Comparison of ENCODE assay signal across 19 cellular contexts in genomic region chr12:104952816-104953215, GRCh38. TPM values are rescaled to one million over a fixed set of nuclear protein-coding genes. Genes with fewer than 3 reads are reported as not detected.
DNase-seq lines count a peak whose midpoint lies in the region; ATAC-seq, FAIRE-seq and TF ChIP-seq lines count a peak whose summit lies in the region.
"Had no signal": no experiment of that assay in that cellular context is flagged by ENCODE, and none has a peak within 500 bp of the region (broad histone marks: within the 10 kb centered on the region; RNA-seq: fewer than 3 reads in every experiment).

No MANE protein-coding gene starts in this region.

- H3K9ac ChIP-seq in Karpas-422 (ENCODE audit: low read length) = no peak overlapping the region

- peaks cover 3 to 11% of the 10 kb centered on the region in 2 donors for H3K4me1 ChIP-seq in left lung
- H3K4me1 ChIP-seq in transverse colon = peaks cover 0 to 62% (median 25%) of the 10 kb centered on the region in 4 donors
- peaks cover 7% of the 10 kb centered on the region for H3K4me1 ChIP-seq in Karpas-422 (ENCODE audit: low read length)
- H3K4me1 ChIP-seq in SJCRH30 = no peaks in the 10 kb centered on the region; the same call in 1 of the 2 replicates
- H3K4me1 ChIP-seq: BE2C had no signal

- peak; percentile 61 for FAIRE-seq in H54 (lab: Jason Lieb, UNC)
- peak; percentile 82 for FAIRE-seq in RCC 7860 (lab: Jason Lieb, UNC)
- FAIRE-seq: D721Med had no signal

- no peak overlapping the region for H2AFZ ChIP-seq in Karpas-422 (ENCODE audit: low read length)

- H3K36me3 ChIP-seq in left lung = no peaks in the 10 kb centered on the region
- no peaks in the 10 kb centered on the region for H3K36me3 ChIP-seq in transverse colon
- no peaks in the 10 kb centered on the region for H3K36me3 ChIP-seq in Karpas-422 (ENCODE audit: insufficient read depth, low read length)
- H3K36me3 ChIP-seq in SJCRH30 = no peaks in the 10 kb centered on the region
- H3K36me3 ChIP-seq: BE2C, brain microvascular endothelial cell had no signal

- in situ Hi-C loops in transverse colon (cut with MboI; ENCODE audit: low pct_ligation_motif_present in 1 of 4, low pct_unique_long_range_greater_than_20kb in 1 of 4, low sequenced_read_pairs in 3 of 4) = no loop called here

- H3K4me3 ChIP-seq in left lung = no peak overlapping the region
- H3K4me3 ChIP-seq in transverse colon = no peak overlapping the region
- no peak overlapping the region for H3K4me3 ChIP-seq in Karpas-422 (ENCODE audit: low read length)
- H3K4me3 ChIP-seq in SJCRH30 = no peak overlapping the region

- H3K9me2 ChIP-seq in Karpas-422 (replicated peaks; ENCODE audit: insufficient read depth, low read length) = no peaks in the 10 kb centered on the region

- H3K27ac ChIP-seq in left lung (peak overlapping the region in 1 of 2 donors; percentile 53), transverse colon (peak overlapping the region; percentile 71 to 86 (median 82)), Karpas-422 (ENCODE audit: low read length) (no peak overlapping the region), SJCRH30 (no peak overlapping the region)
- H3K27ac ChIP-seq: brain microvascular endothelial cell had no signal

- ATAC-seq in left lung = peak; percentile 87
- ATAC-seq: stimulated activated naive CD8-positive, alpha-beta T cell treated with anti-CD3 and anti-CD28 coated beads, Interleukin-15, amount 100 ng/mL, for 72 hours had no signal

- H3K79me2 ChIP-seq in Karpas-422 (ENCODE audit: low read length) = no peaks in the 10 kb centered on the region

- peaks cover 0 to 19% of the 10 kb centered on the region in 2 donors for H3K27me3 ChIP-seq in left lung
- H3K27me3 ChIP-seq in transverse colon = no peaks in the 10 kb centered on the region
- no peaks in the 10 kb centered on the region for H3K27me3 ChIP-seq in Karpas-422 (ENCODE audit: low read length)
- H3K27me3 ChIP-seq in SJCRH30 = 0 out of 2 replicates have a peak, but pooled peaks cover 8% of the 10 kb centered on the region
- H3K27me3 ChIP-seq: brain microvascular endothelial cell had no signal

- H3K4me2 ChIP-seq in Karpas-422 (ENCODE audit: low read depth, low read length, poor library complexity, severe bottlenecking) = no peak overlapping the region

- DNase-seq in H54 (ENCODE audit: insufficient read length, low spot score) (no peak), RCC 7860 (ENCODE audit: low spot score) (peak; percentile 21), left lung (no peak), transverse colon (no peak), Karpas-422 (no peak), SJCRH30 (no peak), MV-4-11 (lab: John Stamatoyannopoulos, UW) (no peak)
- DNase-seq: activated B cell treated with CpG ODN at 0.5 μM for 24 hours; activated naive CD8-positive, alpha-beta T cell treated with anti-CD3 and anti-CD28 coated beads, Interleukin-2, amount 10 ng/mL, durations not matched to agents 7 days and 5 days; BE2C; brain microvascular endothelial cell; GDM1; HFFc6; NCI-H1694; occipital lobe; SIG-M5; stimulated activated CD4-positive, alpha-beta T cell treated with anti-CD3 and anti-CD28 coated beads, Interleukin-2, amount 100 ng/mL, for 24 hours; stimulated activated naive CD8-positive, alpha-beta T cell treated with anti-CD3 and anti-CD28 coated beads, Interleukin-15, amount 100 ng/mL, for 72 hours had no signal

- intact Hi-C loops in left lung (cut with DNase I) (no loop called here), transverse colon (cut with DNase I; ENCODE audit: low total_unique reads) (no loop called here)

- no peak for TF ChIP-seq CTCF in left lung (IDR thresholded peaks at IDR 0.05)
- no peak for TF ChIP-seq CTCF in transverse colon (IDR thresholded peaks at IDR 0.05)

- WGBS in transverse colon (ENCODE audit: low coverage in 1 of 2), 2 donors = 48 to 49% methylated on average over 3 of the region's 3 CpGs

- TF ChIP-seq EP300 in transverse colon (IDR thresholded peaks at IDR 0.05; ENCODE audit: low read depth) = no peak

- no peak for TF ChIP-seq POLR2A in H54 (IDR thresholded peaks at IDR 0.05; ENCODE audit: low read depth, low read length)
- TF ChIP-seq POLR2A in transverse colon (IDR thresholded peaks at IDR 0.05) = no peak

- no peaks in the 10 kb centered on the region for H4K20me1 ChIP-seq in Karpas-422 (ENCODE audit: insufficient read depth, low read depth, low read length)

- H3K9me3 ChIP-seq in left lung (no peaks in the 10 kb centered on the region), transverse colon (no peaks in the 10 kb centered on the region), Karpas-422 (ENCODE audit: low read length) (no peaks in the 10 kb centered on the region), SJCRH30 (replicated peaks) (no peaks in the 10 kb centered on the region)
- H3K9me3 ChIP-seq: BE2C had no signal

RNA-seq across cellular contexts. Expression of gene SLC41A2, which starts 5.3 kb away (rescaled TPM):
- total RNA-seq in left lung (10 to 100 TPM; 27.2 to 35.7 TPM), transverse colon (100 to 1,000 TPM in 3 of 4 donors, 10 to 100 TPM in 1; 31.6 to 154 (median 129) TPM)
- total RNA-seq in Karpas-422 (2014; rRNA removed; shearing (Covaris generic); ENCODE audit: low replicate concordance) = 0.72 and 2.1 TPM in 2 replicates
- 2.4 and 5.2 TPM in 2 replicates for total RNA-seq in SJCRH30 (2014; rRNA removed; shearing (Covaris generic))

RNA-seq across cellular contexts. Expression of gene NOPCHAP1, which starts 33.3 kb away (rescaled TPM):
- total RNA-seq in left lung (10 to 100 TPM in 1 of 2 donors, 1 to 10 TPM in 1; 9.3 to 14.7 TPM), transverse colon (1 to 10 TPM in 3 of 4 donors, under 1 TPM in 1; 0.37 to 5.7 (median 2.2) TPM)
- 11.6 and 21.4 TPM in 2 replicates for total RNA-seq in Karpas-422 (2014; rRNA removed; shearing (Covaris generic); ENCODE audit: low replicate concordance)
- 9.8 and 10.2 TPM in 2 replicates for total RNA-seq in SJCRH30 (2014; rRNA removed; shearing (Covaris generic))

Comparison
In these comparisons a context has a peak if more than half of its experiments do, and no peak if none do; other contexts are left out.
1. H3K27ac ChIP-seq: peak in transverse colon (4 of 4); none in Karpas-422 (single experiment) and SJCRH30 (single experiment).